Comparison of ENCODE assay signal across 20 cellular contexts in genomic region chr13:59587971-59588716, GRCh38.
DNase-seq lines count a peak whose midpoint lies in the region; ATAC-seq and TF ChIP-seq lines count a peak whose summit lies in the region.
"Had no signal": no experiment of that assay in that cellular context is flagged by ENCODE, and none has a peak within 500 bp of the region (broad histone marks: within the 10 kb centered on the region; RNA-seq: fewer than 3 reads in every experiment).

No MANE protein-coding gene starts in this region.

- H2AFZ ChIP-seq in OCI-LY3 (ENCODE audit: low read depth, low read length): peak overlapping the region; percentile 20; the same call in 1 of the 2 replicates
- H2AFZ ChIP-seq in neuron (ENCODE audit: low read depth, low read length): peak overlapping the region; percentile 44

- H3K79me2 ChIP-seq in OCI-LY3 (ENCODE audit: low read length): no peaks in the 10 kb centered on the region

- H3K27ac ChIP-seq in HUES48 (ENCODE audit: low read depth, low read length) (peak overlapping the region; percentile 93), OCI-LY3 (ENCODE audit: low read length) (no peak overlapping the region), iPS-18a (ENCODE audit: low read length) (no peak overlapping the region), uterus (no peak overlapping the region), SJCRH30 (no peak overlapping the region)
- H3K27ac ChIP-seq: BLaER1 treated with 17β-estradiol and CSF1 and Interleukin-3, amounts not matched to agents 10 nM and 100 nM; HL-60; KMS-11; SJSA1 had no signal

- H3K27me3 ChIP-seq in HUES48 (ENCODE audit: control insufficient read depth, insufficient read depth, low read length) (no peaks in the 10 kb centered on the region), OCI-LY3 (ENCODE audit: low read depth, low read length) (no peaks in the 10 kb centered on the region), iPS-18a (ENCODE audit: control insufficient read depth, insufficient read depth, low read length) (peaks cover 13% of the 10 kb centered on the region), neuron (ENCODE audit: insufficient read depth, low read length) (no peaks in the 10 kb centered on the region), uterus (no peaks in the 10 kb centered on the region), SJCRH30 (no peaks in the 10 kb centered on the region)
- H3K27me3 ChIP-seq: BLaER1 treated with 17β-estradiol and CSF1 and Interleukin-3, amounts not matched to agents 10 nM and 100 nM; SJSA1 had no signal

- no peak for DNase-seq in uterus
- DNase-seq in activated naive CD4-positive, alpha-beta T cell treated with anti-CD3 and anti-CD28 coated beads, Interleukin-2, amount 50 U/mL, for 72 hours (ENCODE audit: low spot score in 2 of 2): no peak
- DNase-seq in SJCRH30: no peak
- DNase-seq: CD8-positive, alpha-beta memory T cell; DMS53; EL; NCI-H187 treated with DMSO at 0.1 percent for 48 hours; NCI-H226; NCI-H524 had no signal

- H3K9me3 ChIP-seq in HUES48 (ENCODE audit: control insufficient read depth, insufficient read depth, low read length) (no peaks in the 10 kb centered on the region), OCI-LY3 (ENCODE audit: insufficient read depth, low read length) (no peaks in the 10 kb centered on the region), iPS-18a (ENCODE audit: control insufficient read depth, low read depth, low read length) (no peaks in the 10 kb centered on the region), neuron (ENCODE audit: low read length) (no peaks in the 10 kb centered on the region), uterus (no peaks in the 10 kb centered on the region), SJCRH30 (replicated peaks) (no peaks in the 10 kb centered on the region)
- H3K9me3 ChIP-seq: SJSA1 had no signal

- TF ChIP-seq POLR2A in uterus (IDR thresholded peaks at IDR 0.05): no peak

- H3K4me2 ChIP-seq in OCI-LY3 (ENCODE audit: low read length): no peak overlapping the region
- H3K4me2 ChIP-seq: BLaER1 treated with 17β-estradiol and CSF1 and Interleukin-3, amounts not matched to agents 10 nM and 100 nM; KMS-11 had no signal

- H3K4me1 ChIP-seq in HUES48 (ENCODE audit: control insufficient read depth, insufficient read depth, low read length): peaks cover 44% of the 10 kb centered on the region
- H3K4me1 ChIP-seq in OCI-LY3 (ENCODE audit: low read length): no peaks in the 10 kb centered on the region
- H3K4me1 ChIP-seq in iPS-18a (ENCODE audit: control insufficient read depth, low read depth, low read length): peaks cover 39% of the 10 kb centered on the region
- H3K4me1 ChIP-seq in neuron (ENCODE audit: insufficient read depth, low read length): peaks cover 11% of the 10 kb centered on the region
- H3K4me1 ChIP-seq in uterus: no peaks in the 10 kb centered on the region
- no peaks in the 10 kb centered on the region for H3K4me1 ChIP-seq in SJCRH30
- H3K4me1 ChIP-seq: BLaER1 treated with 17β-estradiol and CSF1 and Interleukin-3, amounts not matched to agents 10 nM and 100 nM; SJSA1 had no signal

- H3K4me3 ChIP-seq in HUES48 (ENCODE audit: low read depth, low read length) (peak overlapping the region; percentile 29), OCI-LY3 (ENCODE audit: low read length) (no peak overlapping the region), iPS-18a (ENCODE audit: low read length) (peak overlapping the region; percentile 34), neuron (ENCODE audit: low read length) (no peak overlapping the region), uterus (no peak overlapping the region), SJCRH30 (no peak overlapping the region)
- H3K4me3 ChIP-seq: BLaER1 treated with 17β-estradiol and CSF1 and Interleukin-3, amounts not matched to agents 10 nM and 100 nM; GM12878; SJSA1 had no signal

- no peaks in the 10 kb centered on the region for H4K20me1 ChIP-seq in OCI-LY3 (ENCODE audit: insufficient read depth, low read length)
- H4K20me1 ChIP-seq: BLaER1 treated with 17β-estradiol and CSF1 and Interleukin-3, amounts not matched to agents 10 nM and 100 nM had no signal

- H3K9ac ChIP-seq in HUES48 (ENCODE audit: low read depth, low read length): 0 out of 2 replicates have a peak overlapping the region, but pooled peaks have one; percentile 14
- no peak overlapping the region for H3K9ac ChIP-seq in OCI-LY3 (ENCODE audit: low read length)
- H3K9ac ChIP-seq in iPS-18a (ENCODE audit: low read length): no peak overlapping the region
- H3K9ac ChIP-seq: BLaER1 treated with 17β-estradiol and CSF1 and Interleukin-3, amounts not matched to agents 10 nM and 100 nM; KMS-11 had no signal

- intact Hi-C loops in uterus (cut with DNase I; ENCODE audit: low total_unique reads): no loop called here

- peaks cover under 1 to 10% of the 10 kb centered on the region in 2 donors for H3K9me3 Mint-ChIP-seq in activated naive CD4-positive, alpha-beta T cell treated with anti-CD3 and anti-CD28 coated beads, Interleukin-2, amount 50 U/mL, for 72 hours

- no peak for ATAC-seq in activated naive CD4-positive, alpha-beta T cell treated with anti-CD3 and anti-CD28 coated beads, Interleukin-2, amount 50 U/mL, for 72 hours
- ATAC-seq in GM18858 (IDR thresholded peaks at IDR 0.05; ENCODE audit: unreplicated experiment): no peak
- ATAC-seq: GM12878, Panc1 had no signal

- no peak overlapping the region for H3K27ac Mint-ChIP-seq in activated naive CD4-positive, alpha-beta T cell treated with anti-CD3 and anti-CD28 coated beads, Interleukin-2, amount 50 U/mL, for 72 hours

- no peak for TF ChIP-seq CTCF in OCI-LY3 (IDR thresholded peaks at IDR 0.05; ENCODE audit: low read depth, low read length)
- TF ChIP-seq CTCF in uterus (IDR thresholded peaks at IDR 0.05): no peak

- peaks cover under 1 to 12% of the 10 kb centered on the region in 2 donors for H3K36me3 Mint-ChIP-seq in activated naive CD4-positive, alpha-beta T cell treated with anti-CD3 and anti-CD28 coated beads, Interleukin-2, amount 50 U/mL, for 72 hours

- H3K36me3 ChIP-seq in HUES48 (ENCODE audit: control insufficient read depth, insufficient read depth, low read length) (no peaks in the 10 kb centered on the region), OCI-LY3 (replicated peaks; ENCODE audit: low read depth, low read length) (no peaks in the 10 kb centered on the region), iPS-18a (ENCODE audit: control insufficient read depth, low read depth, low read length) (no peaks in the 10 kb centered on the region), neuron (ENCODE audit: insufficient read depth, low read length) (no peaks in the 10 kb centered on the region), uterus (no peaks in the 10 kb centered on the region), SJCRH30 (no peaks in the 10 kb centered on the region)
- H3K36me3 ChIP-seq: BLaER1 treated with 17β-estradiol and CSF1 and Interleukin-3, amounts not matched to agents 10 nM and 100 nM; SJSA1 had no signal

Comparison
In these comparisons a context has a peak if more than half of its experiments do, and no peak if none do; other contexts are left out.
1. H3K4me3 ChIP-seq: peak in HUES48 (single experiment) and iPS-18a (single experiment); none in OCI-LY3 (single experiment), neuron (single experiment), uterus (0 of 2) and SJCRH30 (single experiment).